ENCODE assay signal across 1 cellular context in genomic region chr1:222617367-222617951, GRCh38.
TF ChIP-seq lines count a peak whose summit lies in the region.

No MANE protein-coding gene starts in this region.

TF ChIP-seq in H1, 55 proteins besides CTCF, POLR2A, EP300 and RAD21 (continued from another document):
- TF ChIP-seq POU5F1 (IDR thresholded peaks at IDR 0.05; ENCODE audit: low read depth, low read length) (no peak), SP4 (IDR thresholded peaks at IDR 0.05; ENCODE audit: low read length) (no peak), SAP30 (IDR thresholded peaks at IDR 0.05; ENCODE audit: insufficient read depth, insufficient replicate concordance, low read length) (no peak), TAF7 (optimal IDR thresholded peaks at IDR 0.05; ENCODE audit: borderline replicate concordance, low read depth, low read length) (no peak), NRF1 (IDR thresholded peaks at IDR 0.05; ENCODE audit: low read depth, low read length) (no peak), KDM1A (IDR thresholded peaks at IDR 0.05; ENCODE audit: borderline replicate concordance, low read length) (no peak), SIRT6 (IDR thresholded peaks at IDR 0.05; ENCODE audit: low read length) (no peak), CTBP2 (IDR thresholded peaks at IDR 0.05; ENCODE audit: borderline replicate concordance, insufficient read depth, insufficient read length, low read length) (no peak), MAFK (IDR thresholded peaks at IDR 0.05; ENCODE audit: low read depth, low read length) (no peak), BCL11A (IDR thresholded peaks at IDR 0.05; ENCODE audit: low read depth in 2 of 2, low read length in 2 of 2) (no peak), TAF1 (IDR thresholded peaks at IDR 0.05; ENCODE audit: low read depth, low read length) (peak; percentile 57), ATF2 (IDR thresholded peaks at IDR 0.05; ENCODE audit: low read length) (no peak), RFX5 (IDR thresholded peaks at IDR 0.05; ENCODE audit: borderline replicate concordance, low read depth, low read length) (no peak), CEBPB (IDR thresholded peaks at IDR 0.05; ENCODE audit: low read depth, low read length) (no peak), NANOG (IDR thresholded peaks at IDR 0.05; ENCODE audit: insufficient read depth, low read depth, low read length, poor library complexity, severe bottlenecking) (no peak), JUN (IDR thresholded peaks at IDR 0.05; ENCODE audit: low read depth, low read length) (no peak), E2F6 (IDR thresholded peaks at IDR 0.05) (no peak), ASH2L (IDR thresholded peaks at IDR 0.05; ENCODE audit: low read length) (peak; percentile 32), CHD7 (IDR thresholded peaks at IDR 0.05; ENCODE audit: insufficient replicate concordance, low read length) (no peak), CHD1 (IDR thresholded peaks at IDR 0.05; ENCODE audit: low read depth, low read length) (no peak), KDM4A (IDR thresholded peaks at IDR 0.05; ENCODE audit: low read depth, low read length, severe bottlenecking) (no peak), RXRA (IDR thresholded peaks at IDR 0.05; ENCODE audit: insufficient read depth, low read depth, low read length) (no peak), SRF (IDR thresholded peaks at IDR 0.05; ENCODE audit: low read depth, low read length) (no peak), RNF2 (IDR thresholded peaks at IDR 0.05; ENCODE audit: borderline replicate concordance, low read depth, low read length, missing control alignments, poor library complexity, severe bottlenecking) (no peak), TEAD4 (IDR thresholded peaks at IDR 0.05; ENCODE audit: low read depth, low read length) (no peak), YY1 (IDR thresholded peaks at IDR 0.05; ENCODE audit: low read depth, low read length) (no peak), RBBP5 (IDR thresholded peaks at IDR 0.05; ENCODE audit: borderline replicate concordance, low read depth, low read length) (no peak), POLR2AphosphoS5 (IDR thresholded peaks at IDR 0.05; ENCODE audit: low read depth, low read length) (peak; percentile 80; the same call in 1 of the 2 replicates), USF2 (IDR thresholded peaks at IDR 0.05; ENCODE audit: low read length) (peak; percentile 33; the same call in 1 of the 2 replicates), SP1 (IDR thresholded peaks at IDR 0.05; ENCODE audit: low read depth, low read length) (peak; percentile 83), HDAC2 (IDR thresholded peaks at IDR 0.05; ENCODE audit: borderline replicate concordance in 1 of 2, low read depth in 2 of 2, low read length in 2 of 2) (no peak; a peak in 1 of 4 replicates), CBX8 (IDR thresholded peaks at IDR 0.05; ENCODE audit: borderline replicate concordance, low read depth, low read length) (no peak), CREB1 (IDR thresholded peaks at IDR 0.05) (peak; percentile 80), ZNF274 (IDR thresholded peaks at IDR 0.05; ENCODE audit: borderline replicate concordance, extremely low read depth, low read length) (no peak), SIN3A (conservative IDR thresholded peaks at IDR 0.05 in 1 of 2, IDR thresholded peaks at IDR 0.05 in 1 of 2; ENCODE audit: low read depth in 1 of 2, low read length in 2 of 2) (peak in 1 of 2 experiments; percentile 61; a peak in 1 of 4 replicates), TBP (IDR thresholded peaks at IDR 0.05; ENCODE audit: low read depth, low read length) (no peak), ATF3 (IDR thresholded peaks at IDR 0.05; ENCODE audit: insufficient read depth, low read depth, low read length) (no peak), MAX (IDR thresholded peaks at IDR 0.05) (peak; percentile 64; the same call in 1 of the 2 replicates), GTF2F1 (IDR thresholded peaks at IDR 0.05; ENCODE audit: borderline replicate concordance, low read depth, low read length) (no peak), PHF8 (conservative IDR thresholded peaks at IDR 0.05; ENCODE audit: low read depth, low read length) (peak; percentile 61), FOSL1 (IDR thresholded peaks at IDR 0.05; ENCODE audit: insufficient read depth, low read depth, low read length) (no peak), KDM5A (IDR thresholded peaks at IDR 0.05; ENCODE audit: low read length) (no peak), SP2 (IDR thresholded peaks at IDR 0.05; ENCODE audit: low read length) (peak; percentile 29)
